ENCODE assay signal across 8 cellular contexts in genomic region chrX:10365532-10366265, GRCh38.
"Had no signal": no experiment of that assay in that cellular context is flagged by ENCODE, and none has a peak within 500 bp of the region (broad histone marks: within the 10 kb centered on the region; RNA-seq: fewer than 3 reads in every experiment).

No MANE protein-coding gene starts in this region.

- H3K4me2 ChIP-seq: GM23338 had no signal

- H3K4me3 ChIP-seq: GM23338, K562 had no signal

- ATAC-seq: GM23338, HepG2, K562 had no signal

- H3K27ac Mint-ChIP-seq: GM23338, H9 had no signal

- H3K4me3 Mint-ChIP-seq: GM23338, H9 had no signal

- H2AFZ ChIP-seq: GM23338 had no signal

- DNase-seq: H9, HCEC 1CT, KG1 had no signal

- FAIRE-seq: H54, HepG2, K562 had no signal

- H3K9me3 Mint-ChIP-seq: GM23338 had no signal

- H3K27ac ChIP-seq: HL-60 had no signal

- H3K4me1 Mint-ChIP-seq: GM23338, H9 had no signal
